6 cellular contexts compared by ENCODE assay signal in genomic region chr19:1250374-1251232, GRCh38. TPM values are rescaled to one million over a fixed set of nuclear protein-coding genes. Genes with fewer than 3 reads are reported as not detected.
A peak's percentile ranks its signal among the peaks of the same experiment; 100 is the strongest.
DNase-seq lines count a peak whose midpoint lies in the region; ATAC-seq lines count a peak whose summit lies in the region.

No MANE protein-coding gene starts in this region.

- no peaks in the 10 kb centered on the region for H3K4me1 Mint-ChIP-seq in activated T-helper 17 cell treated with anti-CD3 and anti-CD28 coated beads, Interleukin-2, amount 50 U/mL, for 72 hours

- H3K36me3 ChIP-seq in ACC112 (ENCODE audit: insufficient read depth, low read length) (peaks cover 31% of the 10 kb centered on the region; the same call in 1 of the 2 replicates), Karpas-422 (ENCODE audit: insufficient read depth, low read length) (peaks cover 25% of the 10 kb centered on the region), iPS DF 6.9 (ENCODE audit: control insufficient read depth, insufficient read depth, low read length) (peaks cover 34% of the 10 kb centered on the region)

- H3K27me3 ChIP-seq in ACC112 (ENCODE audit: insufficient read depth, low read length) (no peaks in the 10 kb centered on the region), Karpas-422 (ENCODE audit: low read length) (no peaks in the 10 kb centered on the region), iPS DF 6.9 (ENCODE audit: control insufficient read depth, insufficient read depth, low read length) (no peaks in the 10 kb centered on the region)

- H3K4me3 ChIP-seq in ACC112 (ENCODE audit: low read depth, low read length) (peak overlapping the region; percentile 96), Karpas-422 (ENCODE audit: low read length) (peak overlapping the region; percentile 92), iPS DF 6.9 (ENCODE audit: low read length) (peak overlapping the region; percentile 77; the same call in 1 of the 2 replicates)

- H3K79me2 ChIP-seq in ACC112 (ENCODE audit: control insufficient read depth, insufficient read depth, low read length, unreplicated experiment) (peaks cover 43% of the 10 kb centered on the region), Karpas-422 (ENCODE audit: low read length) (peaks cover 26% of the 10 kb centered on the region)

- H3K9me2 ChIP-seq in Karpas-422 (replicated peaks; ENCODE audit: insufficient read depth, low read length), result no peaks in the 10 kb centered on the region

- H3K27me3 Mint-ChIP-seq in activated T-helper 17 cell treated with anti-CD3 and anti-CD28 coated beads, Interleukin-2, amount 50 U/mL, for 72 hours, result no peaks in the 10 kb centered on the region

- H3K4me2 ChIP-seq in Karpas-422 (ENCODE audit: low read depth, low read length, poor library complexity, severe bottlenecking), result peak overlapping the region; percentile 95

- peak overlapping the region; percentile 92 for H3K27ac Mint-ChIP-seq in activated T-helper 17 cell treated with anti-CD3 and anti-CD28 coated beads, Interleukin-2, amount 50 U/mL, for 72 hours

- peaks cover 24% of the 10 kb centered on the region for H3K4me1 ChIP-seq in ACC112 (ENCODE audit: control insufficient read depth, insufficient read depth, low read length, unreplicated experiment)
- H3K4me1 ChIP-seq in Karpas-422 (ENCODE audit: low read length), result peaks cover 58% of the 10 kb centered on the region
- H3K4me1 ChIP-seq in iPS DF 6.9 (ENCODE audit: control insufficient read depth, insufficient read depth, low read length), result peaks cover 7% of the 10 kb centered on the region; the same call in 1 of the 2 replicates

- peak; percentile 87 for DNase-seq in Karpas-422
- no peak for DNase-seq in iPS DF 6.9 (ENCODE audit: low read depth, low spot score)
- peak in 45 of 49 donors; percentile 18 to 82 (median 61) for DNase-seq in substantia nigra (lab: John Stamatoyannopoulos, UW)
- no peak for DNase-seq in OCI-M2 (lab: John Stamatoyannopoulos, UW; ENCODE audit: unreplicated experiment)

- H3K27ac ChIP-seq in ACC112 (ENCODE audit: low read depth, low read length), result peak overlapping the region; percentile 98
- H3K27ac ChIP-seq in Karpas-422 (ENCODE audit: low read length), result peak overlapping the region; percentile 97
- H3K27ac ChIP-seq in iPS DF 6.9 (ENCODE audit: low read length), result no peak overlapping the region
- peak overlapping the region; percentile 100 for H3K27ac ChIP-seq in substantia nigra (ENCODE audit: low read depth, low read length, poor library complexity, severe bottlenecking)

- no peaks in the 10 kb centered on the region for H3K9me3 Mint-ChIP-seq in activated T-helper 17 cell treated with anti-CD3 and anti-CD28 coated beads, Interleukin-2, amount 50 U/mL, for 72 hours

- H3K9me3 ChIP-seq in Karpas-422 (ENCODE audit: low read length) (no peaks in the 10 kb centered on the region), iPS DF 6.9 (ENCODE audit: control insufficient read depth, insufficient read depth, low read length) (no peaks in the 10 kb centered on the region)

- no CpG with 5 or more reads among the region's 97 CpGs for WGBS in iPS DF 6.9 (ENCODE audit: insufficient coverage, insufficient read length)

- H4K20me1 ChIP-seq in Karpas-422 (ENCODE audit: insufficient read depth, low read depth, low read length), result peaks cover 26% of the 10 kb centered on the region

- no peak for ATAC-seq in activated T-helper 17 cell treated with anti-CD3 and anti-CD28 coated beads, Interleukin-2, amount 50 U/mL, for 72 hours (replicated peaks)

- H2AFZ ChIP-seq in ACC112 (ENCODE audit: low read length, unreplicated experiment) (no peak overlapping the region), Karpas-422 (ENCODE audit: low read length) (no peak overlapping the region)

- peak overlapping the region; percentile 93 for H3K4me3 Mint-ChIP-seq in activated T-helper 17 cell treated with anti-CD3 and anti-CD28 coated beads, Interleukin-2, amount 50 U/mL, for 72 hours

- peaks cover 48% of the 10 kb centered on the region for H3K36me3 Mint-ChIP-seq in activated T-helper 17 cell treated with anti-CD3 and anti-CD28 coated beads, Interleukin-2, amount 50 U/mL, for 72 hours (ENCODE audit: low read depth)

- peak overlapping the region; percentile 99 for H3K9ac ChIP-seq in Karpas-422 (ENCODE audit: low read length)

RNA-seq across cellular contexts. Expression of gene MIDN, which starts 2.2 kb away (rescaled TPM):
- 21.4 and 40.5 TPM in 2 replicates for total RNA-seq in Karpas-422 (2014; rRNA removed; shearing (Covaris generic); ENCODE audit: low replicate concordance)
- total RNA-seq in activated T-helper 17 cell treated with anti-CD3 and anti-CD28 coated beads, Interleukin-2, amount 50 U/mL, for 72 hours, result 10 to 100 TPM; 51.4 to 56.8 TPM

RNA-seq across cellular contexts. Expression of gene ATP5F1D, which starts 9.1 kb away (rescaled TPM):
- total RNA-seq in Karpas-422 (2014; rRNA removed; shearing (Covaris generic); ENCODE audit: low replicate concordance), result 64.3 and 110 TPM in 2 replicates
- 100 to 1,000 TPM; 148 to 210 TPM for total RNA-seq in activated T-helper 17 cell treated with anti-CD3 and anti-CD28 coated beads, Interleukin-2, amount 50 U/mL, for 72 hours

RNA-seq across cellular contexts. Expression of gene CBARP, which starts 12.8 kb away (rescaled TPM):
- total RNA-seq in Karpas-422 (2014; rRNA removed; shearing (Covaris generic); ENCODE audit: low replicate concordance), result 1.6 and 4.1 TPM in 2 replicates
- total RNA-seq in activated T-helper 17 cell treated with anti-CD3 and anti-CD28 coated beads, Interleukin-2, amount 50 U/mL, for 72 hours, result 1 to 10 TPM in 1 of 2 donors, under 1 TPM in 1; 0.77 to 1.4 TPM

RNA-seq across cellular contexts. Expression of gene CIRBP, which starts 18.5 kb away (rescaled TPM):
- 141 and 291 TPM in 2 replicates for total RNA-seq in Karpas-422 (2014; rRNA removed; shearing (Covaris generic); ENCODE audit: low replicate concordance)
- total RNA-seq in activated T-helper 17 cell treated with anti-CD3 and anti-CD28 coated beads, Interleukin-2, amount 50 U/mL, for 72 hours, result 100 to 1,000 TPM; 150 to 172 TPM

RNA-seq across cellular contexts. Expression of gene FAM174C, which starts 24.7 kb away (rescaled TPM):
- 32.7 and 68.1 TPM in 2 replicates for total RNA-seq in Karpas-422 (2014; rRNA removed; shearing (Covaris generic); ENCODE audit: low replicate concordance)
- total RNA-seq in activated T-helper 17 cell treated with anti-CD3 and anti-CD28 coated beads, Interleukin-2, amount 50 U/mL, for 72 hours, result 10 to 100 TPM; 52.9 to 85.9 TPM

Comparison
In these comparisons a context has a peak if more than half of its experiments do, and no peak if none do; other contexts are left out.
1. DNase-seq: peak in Karpas-422 (single experiment) and substantia nigra (45 of 49); none in iPS DF 6.9 (single experiment) and OCI-M2 (single experiment).
2. Peak in every context shown above with its lines, with median percentiles within 50 percentile points of each other: H3K4me3 ChIP-seq.